ENCODE assay signal across 17 cellular contexts in genomic region chr7:127948936-127949335, GRCh38.
A peak's percentile ranks its signal among the peaks of the same experiment; 100 is the strongest.
DNase-seq lines count a peak whose midpoint lies in the region; ATAC-seq and TF ChIP-seq lines count a peak whose summit lies in the region.
"Had no signal": no experiment of that assay in that cellular context is flagged by ENCODE, and none has a peak within 500 bp of the region (broad histone marks: within the 10 kb centered on the region; RNA-seq: fewer than 3 reads in every experiment).

No MANE protein-coding gene starts in this region.

- TF ChIP-seq CTCF in nephron (IDR thresholded peaks at IDR 0.05; ENCODE audit: unreplicated experiment in 3 of 3) (no peak), progenitor cell of endocrine pancreas (IDR thresholded peaks at IDR 0.05; ENCODE audit: unreplicated experiment) (no peak)

- peaks cover 0 to 27% (median 11%) of the 10 kb centered on the region in 11 experiments; a peak in 17 of 22 replicates for H3K9me3 ChIP-seq in BLaER1 treated with 17β-estradiol and CSF1 and Interleukin-3, amounts not matched to agents 10 nM and 100 nM (replicated peaks in 1 of 11)
- H3K9me3 ChIP-seq in Karpas-422 (ENCODE audit: low read length) = no peaks in the 10 kb centered on the region

- no peak overlapping the region for H3K27ac ChIP-seq in BLaER1 treated with 17β-estradiol and CSF1 and Interleukin-3, amounts not matched to agents 10 nM and 100 nM
- H3K27ac ChIP-seq in Karpas-422 (ENCODE audit: low read length) (peak overlapping the region; percentile 77), angular gyrus (ENCODE audit: low read depth, low read length) (peak overlapping the region; percentile 24)

- H3K27me3 ChIP-seq in BLaER1 treated with 17β-estradiol and CSF1 and Interleukin-3, amounts not matched to agents 10 nM and 100 nM = no peaks in the 10 kb centered on the region
- H3K27me3 ChIP-seq in Karpas-422 (ENCODE audit: low read length) = no peaks in the 10 kb centered on the region

- peaks cover 0 to 25% (median 0%) of the 10 kb centered on the region in 11 experiments; a peak in 6 of 22 replicates for H4K20me1 ChIP-seq in BLaER1 treated with 17β-estradiol and CSF1 and Interleukin-3, amounts not matched to agents 10 nM and 100 nM
- no peaks in the 10 kb centered on the region for H4K20me1 ChIP-seq in Karpas-422 (ENCODE audit: insufficient read depth, low read depth, low read length)

- H3K9me3 Mint-ChIP-seq in nephron = no peaks in the 10 kb centered on the region
- no peaks in the 10 kb centered on the region for H3K9me3 Mint-ChIP-seq in progenitor cell of endocrine pancreas (ENCODE audit: low read depth)
- H3K9me3 Mint-ChIP-seq: CD4-positive, alpha-beta T cell had no signal

- no peaks in the 10 kb centered on the region for H3K27me3 Mint-ChIP-seq in nephron (ENCODE audit: low read depth)
- H3K27me3 Mint-ChIP-seq in progenitor cell of endocrine pancreas = no peaks in the 10 kb centered on the region
- H3K27me3 Mint-ChIP-seq: CD4-positive, alpha-beta T cell had no signal

- no peak overlapping the region for H2AFZ ChIP-seq in Karpas-422 (ENCODE audit: low read length)

- H3K4me2 ChIP-seq in BLaER1 treated with 17β-estradiol and CSF1 and Interleukin-3, amounts not matched to agents 10 nM and 100 nM = peak overlapping the region in 8 of 11 experiments; percentile 14 to 89 (median 69); a peak in 13 of 22 replicates
- H3K4me2 ChIP-seq in Karpas-422 (ENCODE audit: low read depth, low read length, poor library complexity, severe bottlenecking) = peak overlapping the region; percentile 49

- ATAC-seq in HG02884 (IDR thresholded peaks at IDR 0.05; ENCODE audit: unreplicated experiment) (no peak), HG03108 (IDR thresholded peaks at IDR 0.05; ENCODE audit: unreplicated experiment) (no peak)
- ATAC-seq: GM12878, HCT116 had no signal

- H3K4me1 ChIP-seq in BLaER1 treated with 17β-estradiol and CSF1 and Interleukin-3, amounts not matched to agents 10 nM and 100 nM = peaks cover 60 to 100% (median 93%) of the 10 kb centered on the region in 10 experiments
- peaks cover 58% of the 10 kb centered on the region for H3K4me1 ChIP-seq in Karpas-422 (ENCODE audit: low read length)

- H3K9me2 ChIP-seq in Karpas-422 (replicated peaks; ENCODE audit: insufficient read depth, low read length) = no peaks in the 10 kb centered on the region

- no peaks in the 10 kb centered on the region for H3K36me3 Mint-ChIP-seq in nephron (ENCODE audit: low read depth)
- peaks cover 3% of the 10 kb centered on the region for H3K36me3 Mint-ChIP-seq in progenitor cell of endocrine pancreas (ENCODE audit: insufficient read depth)

- H3K4me3 ChIP-seq in BLaER1 treated with 17β-estradiol and CSF1 and Interleukin-3, amounts not matched to agents 10 nM and 100 nM = no peak overlapping the region
- H3K4me3 ChIP-seq in Karpas-422 (ENCODE audit: low read length) = no peak overlapping the region
- H3K4me3 ChIP-seq: GM12878 had no signal

- H3K4me1 Mint-ChIP-seq in nephron (peaks cover 51% of the 10 kb centered on the region), progenitor cell of endocrine pancreas (ENCODE audit: low read depth) (peaks cover 18% of the 10 kb centered on the region)

- H3K36me3 ChIP-seq in BLaER1 treated with 17β-estradiol and CSF1 and Interleukin-3, amounts not matched to agents 10 nM and 100 nM = peaks cover 12 to 61% (median 39%) of the 10 kb centered on the region in 11 experiments
- H3K36me3 ChIP-seq in Karpas-422 (ENCODE audit: insufficient read depth, low read length) = peaks cover 17% of the 10 kb centered on the region; the same call in 1 of the 2 replicates

- peaks cover 82% of the 10 kb centered on the region for H3K79me2 ChIP-seq in Karpas-422 (ENCODE audit: low read length)

- no peak overlapping the region for H3K4me3 Mint-ChIP-seq in nephron
- H3K4me3 Mint-ChIP-seq in progenitor cell of endocrine pancreas (ENCODE audit: low read depth) = no peak overlapping the region
- H3K4me3 Mint-ChIP-seq: CD4-positive, alpha-beta T cell had no signal

- DNase-seq in Karpas-422 (peak; percentile 69), GM19238 (ENCODE audit: insufficient read length, low spot score) (no peak), progenitor cell of endocrine pancreas (ENCODE audit: low spot score, unreplicated experiment) (no peak)
- DNase-seq: 8988T; AML-193; C1 segment of cervical spinal cord; Calu3; CD4-positive, alpha-beta T cell; DMS79; KBM-7 had no signal

- H3K9ac ChIP-seq in BLaER1 treated with 17β-estradiol and CSF1 and Interleukin-3, amounts not matched to agents 10 nM and 100 nM = no peak overlapping the region
- peak overlapping the region; percentile 15 for H3K9ac ChIP-seq in Karpas-422 (ENCODE audit: low read length)

- H3K27ac Mint-ChIP-seq in nephron (peak overlapping the region; percentile 87 to 94 (median 88)), progenitor cell of endocrine pancreas (no peak overlapping the region)
- H3K27ac Mint-ChIP-seq: CD4-positive, alpha-beta T cell had no signal

Comparison
In these comparisons a context has a peak if more than half of its experiments do, and no peak if none do; other contexts are left out.
1. H3K27ac ChIP-seq: peak in Karpas-422 (single experiment) and angular gyrus (single experiment); none in BLaER1 treated with 17β-estradiol and CSF1 and Interleukin-3, amounts not matched to agents 10 nM and 100 nM (0 of 11).